Comparison of ENCODE assay signal across 8 cellular contexts in genomic region chr12:7018350-7019042, GRCh38. TPM values are rescaled to one million over a fixed set of nuclear protein-coding genes. Genes with fewer than 3 reads are reported as not detected.
DNase-seq lines count a peak whose midpoint lies in the region; ATAC-seq, FAIRE-seq and TF ChIP-seq lines count a peak whose summit lies in the region.

Gene LPCAT3 (minus strand): TSS chr12:7018476. CDS start chr12:7018424, 52 bp downstream.

- CTCF ChIA-PET in IMR-90 (lab: Yijun Ruan, JAX) (interaction anchor here (0.5 to 0.8 kb wide), 2 partner anchors 8 to 146 kb away, joined by 3 read pairs; no protein-coding TSS in a partner anchor), OCI-LY7 (lab: Charles Lee; ENCODE audit: unreplicated experiment) (interaction anchor here (0.6 to 1.3 kb wide), 3 partner anchors 19 to 624 kb away, joined by 3 to 4 read pairs (median 3); no protein-coding TSS in a partner anchor), endothelial cell of umbilical vein (lab: Charles Lee) (interaction anchor here (0.8 to 1.3 kb wide), 10 partner anchors 8 to 95 kb away, joined by 3 to 7 read pairs (median 4); no protein-coding TSS in a partner anchor)

- H3K56ac ChIP-seq in IMR-90 (ENCODE audit: extremely low read depth, insufficient read depth, low read length), result peak within 1 kb of the TSS; percentile 18

- intact Hi-C loops in IMR-90 (cut with micrococcal nuclease) (loop anchor here (1.0 to 2.0 kb wide), 3 partner anchors 48 to 91 kb away; partner anchors contain the start of genes C1R, C1RL, EMG1 and PHB2), OCI-LY7 (cut with micrococcal nuclease; ENCODE audit: unreplicated experiment) (loop anchor here (1.0 to 5.0 kb wide), 4 partner anchors 48 to 146 kb away; partner anchors contain the start of genes C12orf57, C1RL, EMG1 and PHB2), endothelial cell of umbilical vein (cut with micrococcal nuclease) (loop anchor here (1.0 to 2.0 kb wide), 6 partner anchors 24 to 170 kb away; partner anchors contain the start of genes C12orf57, C1R, C1RL and EMG1)

- no peaks in the 10 kb centered on the region for H3K9me2 ChIP-seq in OCI-LY7 (ENCODE audit: insufficient read depth, low read length)

- H4K20me1 ChIP-seq in IMR-90 (ENCODE audit: insufficient read depth, low read length) (no peaks in the 10 kb centered on the region), OCI-LY7 (ENCODE audit: insufficient read depth, low read length) (no peaks in the 10 kb centered on the region), endothelial cell of umbilical vein (replicated peaks; ENCODE audit: control insufficient read depth, extremely low read depth, insufficient read depth, low read length) (no peaks in the 10 kb centered on the region)

- FAIRE-seq in endothelial cell of umbilical vein (lab: Jason Lieb, UNC), result peak; percentile 92

- H3K79me2 ChIP-seq in OCI-LY7 (ENCODE audit: insufficient read depth, low read depth, low read length), result peaks cover 22% of the 10 kb centered on the region; the same call in 1 of the 2 replicates
- H3K79me2 ChIP-seq in endothelial cell of umbilical vein (ENCODE audit: control insufficient read depth, insufficient read depth, low read length), result no peaks in the 10 kb centered on the region

- dilution Hi-C loops in IMR-90 (cut with HindIII; ENCODE audit: low sequenced_read_pairs, unreplicated experiment) (no loop called here), endothelial cell of umbilical vein (cut with MboI; ENCODE audit: extremely low pct_ligation_motif_present, low sequenced_read_pairs) (no loop called here)

- in situ Hi-C loops in IMR-90 (cut with MboI; ENCODE audit: low sequenced_read_pairs), result no loop called here

- H2BK20ac ChIP-seq in IMR-90 (ENCODE audit: low read depth, low read length), result no peak within 1 kb of the TSS

- H3K9me3 ChIP-seq in IMR-90 (ENCODE audit: control insufficient read depth, insufficient read depth, low read length), result no peaks in the 10 kb centered on the region
- no peaks in the 10 kb centered on the region for H3K9me3 ChIP-seq in OCI-LY7 (ENCODE audit: low read length)
- no peaks in the 10 kb centered on the region for H3K9me3 ChIP-seq in endothelial cell of umbilical vein (replicated peaks; ENCODE audit: control insufficient read depth, insufficient read depth, low read length)

- POLR2A ChIA-PET in IMR-90 (lab: Charles Lee; ENCODE audit: unreplicated experiment) (interaction anchor here (0.6 kb wide), 1 partner anchor 8 kb away, joined by 3 read pairs; no protein-coding TSS in a partner anchor), OCI-LY7 (lab: Charles Lee) (interaction anchor here (0.6 to 2.6 kb wide), 13 partner anchors 9 to 530 kb away, joined by 3 to 10 read pairs (median 4); partner anchors contain the start of genes C12orf57, RNU7-1 and SPSB2), endothelial cell of umbilical vein (lab: Charles Lee) (interaction anchor here (1.2 kb wide), 1 partner anchor 75 kb away, joined by 6 read pairs; the partner anchor contains the start of genes C12orf57 and RNU7-1)

- H3K36me3 ChIP-seq in IMR-90 (ENCODE audit: control insufficient read depth, insufficient read depth, low read length), result no peaks in the 10 kb centered on the region
- peaks cover 18% of the 10 kb centered on the region; the same call in 1 of the 2 replicates for H3K36me3 ChIP-seq in OCI-LY7 (ENCODE audit: insufficient read depth, low read length)
- H3K36me3 ChIP-seq in endothelial cell of umbilical vein (ENCODE audit: control insufficient read depth in 2 of 2, extremely low read depth in 1 of 2, insufficient read depth in 2 of 2, low read length in 2 of 2), result no peaks in the 10 kb centered on the region

- TF ChIP-seq POLR2A in IMR-90 (IDR thresholded peaks at IDR 0.05; ENCODE audit: low read depth, low read length) (no peak), endothelial cell of umbilical vein (IDR thresholded peaks at IDR 0.05; ENCODE audit: low read depth, low read length) (peak; percentile 49)

- peak within 1 kb of the TSS; percentile 58; the same call in 1 of the 2 replicates for H3K23ac ChIP-seq in IMR-90 (ENCODE audit: low read depth, low read length)

- peak; percentile 94 for DNase-seq in DMS153 (lab: John Stamatoyannopoulos, UW)
- DNase-seq in IMR-90, result peak; percentile 90
- DNase-seq in OCI-LY7 (ENCODE audit: low spot score), result peak; percentile 97
- peak; percentile 93 for DNase-seq in activated T-cell treated with anti-CD3 and anti-CD28 coated beads for 1 hour (ENCODE audit: low read depth)
- peak; percentile 97 for DNase-seq in endothelial cell of umbilical vein (ENCODE audit: low read depth, low spot score)
- peak; percentile 88 for DNase-seq in middle frontal gyrus (ENCODE audit: extremely low spot score, low spot score)
- DNase-seq in stimulated activated CD8-positive, alpha-beta memory T cell treated with anti-CD3 and anti-CD28 coated beads, Interleukin-2, amount 100 ng/mL, for 48 hours (ENCODE audit: low read depth in 2 of 2), result peak; percentile 95

- peak; percentile 57 for TF ChIP-seq RAD21 in IMR-90 (IDR thresholded peaks at IDR 0.05; ENCODE audit: low read length)

- peak within 1 kb of the TSS; percentile 79 for H3K27ac ChIP-seq in IMR-90 (ENCODE audit: insufficient read depth, low read length)
- peak within 1 kb of the TSS; percentile 78 for H3K27ac ChIP-seq in OCI-LY7 (ENCODE audit: low read depth, low read length, poor library complexity, severe bottlenecking)
- H3K27ac ChIP-seq in endothelial cell of umbilical vein (ENCODE audit: insufficient read depth, low read depth, low read length), result peak within 1 kb of the TSS; percentile 64

- peak within 1 kb of the TSS; percentile 57 for H3K4ac ChIP-seq in IMR-90 (ENCODE audit: low read depth, low read length)

- H2BK120ac ChIP-seq in IMR-90 (ENCODE audit: low read depth, low read length), result peak within 1 kb of the TSS; percentile 70

- WGBS in IMR-90 (ENCODE audit: extremely low coverage in 2 of 2, insufficient read length in 1 of 2), 2 experiments, result 0% methylated on average over 18 of the region's 77 CpGs; no CpG with 5 or more reads in 1 of the 2 experiments

- ATAC-seq in GM21528 (IDR thresholded peaks at IDR 0.05; ENCODE audit: low FRiP score, unreplicated experiment), result peak; percentile 93
- peak; percentile 95 for ATAC-seq in IMR-90 (ENCODE audit: low read depth)

- H2BK5ac ChIP-seq in IMR-90 (ENCODE audit: low read depth, low read length, poor library complexity, severe bottlenecking), result peak within 1 kb of the TSS; percentile 45

- no peak within 1 kb of the TSS for H4K91ac ChIP-seq in IMR-90 (ENCODE audit: insufficient read depth, low read depth, low read length)

- H4K5ac ChIP-seq in IMR-90 (ENCODE audit: low read depth, low read length), result peak within 1 kb of the TSS; percentile 53

- TF ChIP-seq CTCF in IMR-90 (conservative IDR thresholded peaks at IDR 0.05; ENCODE audit: low read depth, low read length), result peak; percentile 94
- TF ChIP-seq CTCF in OCI-LY7 (conservative IDR thresholded peaks at IDR 0.05; ENCODE audit: low read length), result peak; percentile 83
- peak; percentile 88 to 94 for TF ChIP-seq CTCF in endothelial cell of umbilical vein (IDR thresholded peaks at IDR 0.05; ENCODE audit: extremely low read depth in 1 of 2, insufficient read depth in 1 of 2, low read depth in 1 of 2, low read length in 2 of 2)

- H3K9me1 ChIP-seq in IMR-90 (ENCODE audit: insufficient read depth, low read length), result no peaks in the 10 kb centered on the region; the same call in 1 of the 2 replicates
- no peaks in the 10 kb centered on the region for H3K9me1 ChIP-seq in endothelial cell of umbilical vein (replicated peaks; ENCODE audit: control insufficient read depth, extremely low read depth, insufficient read depth, low read length)

- peak within 1 kb of the TSS; percentile 93 for H2AFZ ChIP-seq in IMR-90 (replicated peaks; ENCODE audit: low read length, poor library complexity)
- H2AFZ ChIP-seq in OCI-LY7 (ENCODE audit: low read length), result peak within 1 kb of the TSS; percentile 66
- peak within 1 kb of the TSS; percentile 100 for H2AFZ ChIP-seq in endothelial cell of umbilical vein (ENCODE audit: low read depth, low read length)

- peaks cover 0 to 22% of the 10 kb centered on the region in 2 experiments; a peak in 3 of 4 replicates for H3K79me1 ChIP-seq in IMR-90 (ENCODE audit: low read depth in 1 of 2, low read length in 2 of 2)

- no peak within 1 kb of the TSS for H2AK9ac ChIP-seq in IMR-90 (replicated peaks; ENCODE audit: low read depth, low read length, poor library complexity)

- H4K8ac ChIP-seq in IMR-90 (ENCODE audit: low read depth in 2 of 2, low read length in 2 of 2), result peak within 1 kb of the TSS in 1 of 2 experiments; percentile 80; a peak in 1 of 4 replicates

- H3K18ac ChIP-seq in IMR-90 (ENCODE audit: low read depth, low read length), result peak within 1 kb of the TSS; percentile 77; the same call in 1 of the 2 replicates

- H2AK5ac ChIP-seq in IMR-90 (ENCODE audit: low read depth, low read length), result peak within 1 kb of the TSS; percentile 29; the same call in 1 of the 2 replicates

- peak within 1 kb of the TSS; percentile 5; the same call in 1 of the 3 replicates for H2BK15ac ChIP-seq in IMR-90 (ENCODE audit: low read depth, low read length)

- H3K4me2 ChIP-seq in IMR-90 (ENCODE audit: low read depth, low read length), result peak within 1 kb of the TSS; percentile 93
- peak within 1 kb of the TSS; percentile 89 for H3K4me2 ChIP-seq in OCI-LY7 (ENCODE audit: low read length)
- peak within 1 kb of the TSS; percentile 92 for H3K4me2 ChIP-seq in endothelial cell of umbilical vein (ENCODE audit: insufficient read depth, low read length)

- peaks cover 5% of the 10 kb centered on the region; the same call in 1 of the 2 replicates for H3K4me1 ChIP-seq in IMR-90 (ENCODE audit: control insufficient read depth, insufficient read depth, low read length)
- peaks cover 26% of the 10 kb centered on the region for H3K4me1 ChIP-seq in OCI-LY7 (ENCODE audit: insufficient read depth, low read length, poor library complexity, severe bottlenecking)
- H3K4me1 ChIP-seq in endothelial cell of umbilical vein (ENCODE audit: control insufficient read depth, extremely low read depth, insufficient read depth, low read length), result peaks cover 10% of the 10 kb centered on the region

- BruUV-seq in IMR-90 (replicated peaks; lab: Mats Ljungman, UMichigan) (no TSS peak), OCI-LY7 (replicated peaks; lab: Mats Ljungman, UMichigan) (no TSS peak), endothelial cell of umbilical vein (replicated peaks; lab: Mats Ljungman, UMichigan) (no TSS peak)

- H3K14ac ChIP-seq in IMR-90 (replicated peaks; ENCODE audit: low read depth, low read length), result peak within 1 kb of the TSS; percentile 45

- H3K9ac ChIP-seq in IMR-90 (ENCODE audit: low read depth, low read length), result peak within 1 kb of the TSS; percentile 68
- peak within 1 kb of the TSS; percentile 74 for H3K9ac ChIP-seq in endothelial cell of umbilical vein (replicated peaks; ENCODE audit: extremely low read depth, insufficient read depth, low read length)

- H3K4me3 ChIP-seq in IMR-90 (ENCODE audit: insufficient read depth, low read depth, low read length) (peak within 1 kb of the TSS; percentile 90), OCI-LY7 (ENCODE audit: low read depth, low read length, poor library complexity, severe bottlenecking) (peak within 1 kb of the TSS; percentile 82), endothelial cell of umbilical vein (replicated peaks in 1 of 3; ENCODE audit: insufficient read depth in 1 of 3, low read depth in 1 of 3, low read length in 3 of 3) (peak within 1 kb of the TSS; percentile 79 to 98 (median 97))

- H3K27me3 ChIP-seq in IMR-90 (ENCODE audit: control insufficient read depth, insufficient read depth, low read length) (no peaks in the 10 kb centered on the region), endothelial cell of umbilical vein (ENCODE audit: control insufficient read depth in 2 of 2, insufficient read depth in 2 of 2, low read length in 2 of 2) (no peaks in the 10 kb centered on the region)

RNA-seq across cellular contexts. Expression of gene LPCAT3, which starts in this region (rescaled TPM):
- 6.4 and 7.0 TPM in 2 replicates for total RNA-seq in IMR-90 (2012; rRNA removed)
- 17.4 and 18.6 TPM in 2 replicates for polyA plus RNA-seq in IMR-90 (2012; rRNA removed)
- 12.0 and 14.0 TPM in 2 replicates for polyA plus RNA-seq in IMR-90 (2012; cell fraction: cytosol; rRNA removed)
- polyA plus RNA-seq in IMR-90 (2012; cell fraction: nucleus; rRNA removed; ENCODE audit: low replicate concordance), result 18.1 and 40.0 TPM in 2 replicates
- total RNA-seq in OCI-LY7 (2014; rRNA removed; shearing (Covaris generic)), result 11.6 and 17.4 TPM in 2 replicates
- 29.7 TPM in 2 replicates for total RNA-seq in OCI-LY7 (2022)
- 29.3 and 29.5 TPM in 2 replicates for total RNA-seq in endothelial cell of umbilical vein
- polyA plus RNA-seq in endothelial cell of umbilical vein, result 36.0 and 37.1 TPM in 2 replicates
- 26.7 and 28.1 TPM in 2 replicates for polyA plus RNA-seq in endothelial cell of umbilical vein (2011; cell fraction: cytosol; rRNA removed)
- polyA plus RNA-seq in endothelial cell of umbilical vein (2011; cell fraction: nucleus; rRNA removed), result 38.6 and 44.9 TPM in 2 replicates
- 24.6 and 27.9 TPM in 2 replicates for polyA plus RNA-seq in endothelial cell of umbilical vein (2012)
- 42.7 and 48.0 TPM in 2 replicates for polyA minus RNA-seq in endothelial cell of umbilical vein
- polyA minus RNA-seq in endothelial cell of umbilical vein (2011; cell fraction: cytosol; rRNA and poly(A)+ RNA removed), result 32.2 TPM
- 22.0 and 28.3 TPM in 2 replicates for polyA minus RNA-seq in endothelial cell of umbilical vein (2011; cell fraction: nucleus; rRNA and poly(A)+ RNA removed)

Comparison
In these comparisons a context has a peak if more than half of its experiments do, and no peak if none do; other contexts are left out.
1. Peak in every context shown above with its lines: DNase-seq, ATAC-seq, H3K4me3 ChIP-seq and H3K27ac ChIP-seq.